Comparison of ENCODE assay signal across 26 cellular contexts in the genomic region with DNA sequence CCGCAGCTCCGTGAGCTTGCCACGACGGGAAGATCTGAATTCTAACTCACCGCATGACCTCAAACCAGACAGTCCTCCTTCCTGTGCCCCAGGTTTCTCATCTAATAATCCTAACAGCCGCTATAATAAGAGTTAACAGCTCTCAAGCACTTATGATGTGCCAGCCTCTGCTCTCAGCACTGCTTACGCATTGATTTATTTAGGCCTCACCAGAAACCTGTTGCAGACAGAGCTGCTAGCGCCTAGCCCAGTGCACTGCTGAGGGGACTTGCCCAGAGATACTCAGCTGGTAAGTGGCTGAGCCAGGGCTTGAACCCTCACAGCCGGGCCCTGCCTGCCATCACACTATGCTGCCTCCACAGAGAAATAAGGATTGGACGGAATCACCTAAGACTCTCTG. TPM values are rescaled to one million over a fixed set of nuclear protein-coding genes. Genes with fewer than 3 reads are reported as not detected.
DNase-seq lines count a peak whose midpoint lies in the region; TF ChIP-seq lines count a peak whose summit lies in the region.
"Had no signal": no experiment of that assay in that cellular context is flagged by ENCODE, and none has a peak within 500 bp of the region (broad histone marks: within the 10 kb centered on the region; RNA-seq: fewer than 3 reads in every experiment).

No MANE protein-coding gene starts in this region.

- H3K27me3 Mint-ChIP-seq in H9 (ENCODE audit: low read depth) = no peaks in the 10 kb centered on the region

- H3T11ph ChIP-seq in H9 (ENCODE audit: low read length) = no peak overlapping the region

- H3K23me2 ChIP-seq in H9 (ENCODE audit: insufficient read length, low read depth, low read length, poor library complexity, severe bottlenecking) = no peaks in the 10 kb centered on the region

- no peaks in the 10 kb centered on the region for H3K79me2 ChIP-seq in H9 (ENCODE audit: insufficient read depth, low read length)
- no peaks in the 10 kb centered on the region for H3K79me2 ChIP-seq in SK-N-SH (ENCODE audit: insufficient read depth)

- H3K79me1 ChIP-seq in H9 (ENCODE audit: insufficient read depth, low read depth, low read length, poor library complexity, severe bottlenecking) (no peaks in the 10 kb centered on the region), neuronal stem cell (ENCODE audit: low read depth, low read length) (no peaks in the 10 kb centered on the region)

- H3K4ac ChIP-seq in H9 (ENCODE audit: low read depth, low read length) (no peak overlapping the region), neuronal stem cell (ENCODE audit: low read length) (no peak overlapping the region)

- no peak overlapping the region for H2BK20ac ChIP-seq in H9 (ENCODE audit: low read depth, low read length, poor library complexity, severe bottlenecking)

- CTCF ChIA-PET in SK-N-SH (lab: Yijun Ruan, JAX) = interaction anchor here (2.0 kb wide), 1 partner anchor 53 kb away, joined by 6 read pairs; no protein-coding TSS in a partner anchor

- H3K4me1 ChIP-seq in H9 (ENCODE audit: insufficient read depth, low read length) (no peaks in the 10 kb centered on the region), neuronal stem cell (ENCODE audit: control insufficient read depth in 2 of 2, insufficient read depth in 1 of 2, low read depth in 1 of 2, low read length in 2 of 2) (no peaks in the 10 kb centered on the region), SK-N-SH (ENCODE audit: control insufficient read depth in 1 of 2, insufficient read depth in 2 of 2, low read depth in 1 of 2, low read length in 1 of 2) (peaks cover 0 to 4% of the 10 kb centered on the region in 2 experiments; a peak in 1 of 4 replicates)
- H3K4me1 ChIP-seq: SJCRH30 had no signal

- H4K20me1 ChIP-seq in H9 (ENCODE audit: control insufficient read depth, insufficient read depth, insufficient read length) (peaks cover 5% of the 10 kb centered on the region), SK-N-SH (ENCODE audit: insufficient read depth) (no peaks in the 10 kb centered on the region)

- H3K56ac ChIP-seq in H9 (ENCODE audit: insufficient read length, low read depth, low read length) = no peak overlapping the region

- H3K18ac ChIP-seq in H9 (ENCODE audit: insufficient read length, low read depth, low read length) (no peak overlapping the region), neuronal stem cell (ENCODE audit: low read length) (peak overlapping the region; percentile 56)

- H3F3A ChIP-seq in SK-N-SH (replicated peaks; ENCODE audit: insufficient read depth) = no peaks in the 10 kb centered on the region

- no peak overlapping the region for H3K9ac ChIP-seq in H9 (ENCODE audit: extremely low read depth, insufficient read length, low read length)
- H3K9ac ChIP-seq in neuronal stem cell (ENCODE audit: low read depth, low read length, poor library complexity) = no peak overlapping the region
- no peak overlapping the region for H3K9ac ChIP-seq in SK-N-SH

- H2AK5ac ChIP-seq in H9 (ENCODE audit: insufficient read length, low read length) (no peak overlapping the region), neuronal stem cell (ENCODE audit: low read depth, low read length) (no peak overlapping the region)

- H4K8ac ChIP-seq in H9 (replicated peaks; ENCODE audit: insufficient read length, low read depth, low read length) (no peak overlapping the region), neuronal stem cell (ENCODE audit: low read depth, low read length) (no peak overlapping the region)

- H2BK5ac ChIP-seq in H9 (ENCODE audit: insufficient read length, low read length) = no peak overlapping the region
- H2BK5ac ChIP-seq in neuronal stem cell (ENCODE audit: low read length) = no peak overlapping the region

- H3K4me2 ChIP-seq in H9 (ENCODE audit: insufficient read depth, insufficient read length, low read length) (no peak overlapping the region), neuronal stem cell (ENCODE audit: insufficient read depth, low read length, poor library complexity, severe bottlenecking) (no peak overlapping the region), SK-N-SH (no peak overlapping the region)

- H3K14ac ChIP-seq in H9 (ENCODE audit: insufficient read depth, low read length) = no peak overlapping the region
- no peak overlapping the region for H3K14ac ChIP-seq in neuronal stem cell (ENCODE audit: low read length)

- TF ChIP-seq RAD21 in SK-N-SH (IDR thresholded peaks at IDR 0.05; ENCODE audit: low read length) = no peak

- H2BK15ac ChIP-seq in H9 (ENCODE audit: low read depth, low read length) = no peak overlapping the region
- no peak overlapping the region for H2BK15ac ChIP-seq in neuronal stem cell (ENCODE audit: low read length)

- no peak overlapping the region for H4K5ac ChIP-seq in H9 (ENCODE audit: insufficient read length, low read depth, low read length)

- POLR2A ChIA-PET in SK-N-SH (lab: Yijun Ruan, JAX) = no interaction called here

- H3K36me3 ChIP-seq in neuronal stem cell (replicated peaks in 1 of 2; ENCODE audit: control insufficient read depth in 2 of 2, insufficient read depth in 2 of 2, low read length in 2 of 2) (no peaks in the 10 kb centered on the region), SK-N-SH (replicated peaks in 1 of 2; ENCODE audit: control insufficient read depth in 1 of 2, insufficient read depth in 2 of 2, low read length in 1 of 2) (no peaks in the 10 kb centered on the region)
- H3K36me3 ChIP-seq: SJCRH30 had no signal

- no peaks in the 10 kb centered on the region for H3K9me2 ChIP-seq in SK-N-SH

- H3K9me3 ChIP-seq in H9 (ENCODE audit: control insufficient read depth, low read depth, low read length) = no peaks in the 10 kb centered on the region
- no peaks in the 10 kb centered on the region for H3K9me3 ChIP-seq in neuronal stem cell (replicated peaks in 1 of 2; ENCODE audit: control insufficient read depth in 2 of 2, insufficient read depth in 1 of 2, low read depth in 1 of 2, low read length in 2 of 2)
- H3K9me3 ChIP-seq in SK-N-SH = no peaks in the 10 kb centered on the region
- H3K9me3 ChIP-seq: SJCRH30 had no signal

- TF ChIP-seq CTCF in H9 (conservative IDR thresholded peaks at IDR 0.05) (no peak), SK-N-SH (IDR thresholded peaks at IDR 0.05) (no peak)

- DNase-seq in NCI-H510A treated with DMSO at 0.1 percent for 48 hours (lab: John Stamatoyannopoulos, UW) = peak; percentile 50
- no peak for DNase-seq in NCI-H510A (lab: John Stamatoyannopoulos, UW)
- DNase-seq in H9 = no peak
- peak; percentile 46 for DNase-seq in NCI-H1436 (lab: John Stamatoyannopoulos, UW)
- no peak for DNase-seq in neuronal stem cell (ENCODE audit: low spot score)
- no peak for DNase-seq in inferior parietal cortex (ENCODE audit: extremely low spot score)
- DNase-seq in SK-N-SH = no peak
- DNase-seq: C1 segment of cervical spinal cord; CD4-positive, alpha-beta memory T cell; COR-L47; DND-41; H7; HFFc6; Kasumi-1; NCI-H1092 treated with DMSO at 0.1 percent for 48 hours; NCI-H1694; NCI-H2029 treated with DMSO at 0.1 percent for 48 hours; NCI-H226; NCI-H526; SJCRH30; T-helper 2 cell had no signal

- peaks cover 0 to 2% of the 10 kb centered on the region in 2 experiments; a peak in 1 of 5 replicates for H3K9me3 Mint-ChIP-seq in H9
- H3K9me3 Mint-ChIP-seq: CD4-positive, alpha-beta memory T cell; HFFc6 had no signal

- H3K4me3 ChIP-seq in neuronal stem cell (ENCODE audit: low read length in 2 of 2) (no peak overlapping the region), SK-N-SH (ENCODE audit: low read depth in 2 of 2, low read length in 1 of 2) (no peak overlapping the region)
- H3K4me3 ChIP-seq: K562, SJCRH30 had no signal

- H3K27me3 ChIP-seq in H9 (ENCODE audit: insufficient read depth, low read length) (no peaks in the 10 kb centered on the region), neuronal stem cell (ENCODE audit: control insufficient read depth in 3 of 3, insufficient read depth in 3 of 3, low read depth in 1 of 3, low read length in 3 of 3) (peaks cover 0 to 40% (median 0%) of the 10 kb centered on the region in 3 experiments), SK-N-SH (ENCODE audit: insufficient read depth) (peaks cover 19% of the 10 kb centered on the region)

- peaks cover 0 to 7% of the 10 kb centered on the region in 2 experiments; a peak in 3 of 4 replicates for H3K4me1 Mint-ChIP-seq in H9
- H3K4me1 Mint-ChIP-seq: CD4-positive, alpha-beta memory T cell had no signal

- H3K27ac Mint-ChIP-seq in H9 = peak overlapping the region in 2 of 3 experiments; percentile 6 to 89; a peak in 2 of 7 replicates
- H3K27ac Mint-ChIP-seq: HFFc6 had no signal

- H4K91ac ChIP-seq in H9 (ENCODE audit: insufficient read length, low read depth, low read length) = no peak overlapping the region
- H4K91ac ChIP-seq in neuronal stem cell (ENCODE audit: low read depth, low read length, poor library complexity) = no peak overlapping the region

- no peak overlapping the region for H3K4me3 Mint-ChIP-seq in H9
- H3K4me3 Mint-ChIP-seq: CD4-positive, alpha-beta memory T cell; HFFc6 had no signal

- H2BK120ac ChIP-seq in H9 (ENCODE audit: low read depth, low read length, poor library complexity, severe bottlenecking) (no peak overlapping the region), neuronal stem cell (ENCODE audit: low read depth, low read length) (no peak overlapping the region)

- H2AFZ ChIP-seq in H9 (ENCODE audit: low read length) = no peak overlapping the region
- H2AFZ ChIP-seq in neuronal stem cell (ENCODE audit: low read length) = no peak overlapping the region
- H2AFZ ChIP-seq in SK-N-SH (ENCODE audit: low read depth) = no peak overlapping the region

- WGBS in H9 (ENCODE audit: extremely low coverage, insufficient read length, low lambda C conversion rate) = no CpG with 5 or more reads among the region's 10 CpGs
- no CpG with 5 or more reads among the region's 10 CpGs for WGBS in neuronal stem cell (ENCODE audit: extremely low coverage in 2 of 2, insufficient read length in 2 of 2, insufficient replicate concordance in 1 of 2), 2 donors
- WGBS in SK-N-SH (ENCODE audit: low lambda C conversion rate) = 84% methylated on average over 9 of the region's 10 CpGs

- no peak overlapping the region for H3K27ac ChIP-seq in H9 (ENCODE audit: insufficient read length, low read depth, low read length)
- H3K27ac ChIP-seq in neuronal stem cell (replicated peaks; ENCODE audit: low read length) = no peak overlapping the region
- no peak overlapping the region for H3K27ac ChIP-seq in SK-N-SH (ENCODE audit: low read depth in 2 of 2, low read length in 1 of 2)
- H3K27ac ChIP-seq: SJCRH30 had no signal

- H3K23ac ChIP-seq in H9 (ENCODE audit: insufficient read length, low read depth, low read length) = no peak overlapping the region
- no peak overlapping the region for H3K23ac ChIP-seq in neuronal stem cell (ENCODE audit: low read depth, low read length, poor library complexity)

- no peaks in the 10 kb centered on the region for H3K36me3 Mint-ChIP-seq in H9 (ENCODE audit: insufficient read depth in 1 of 3, low read depth in 3 of 3)
- H3K36me3 Mint-ChIP-seq: CD4-positive, alpha-beta memory T cell had no signal

- no peak for TF ChIP-seq EP300 in SK-N-SH (IDR thresholded peaks at IDR 0.05; ENCODE audit: borderline replicate concordance in 1 of 2, low read depth in 1 of 2, low read length in 1 of 2)

- H2BK12ac ChIP-seq in H9 (ENCODE audit: insufficient read length, low read depth, low read length) = no peak overlapping the region
- H2BK12ac ChIP-seq in neuronal stem cell (ENCODE audit: low read length) = no peak overlapping the region

RNA-seq across cellular contexts. Expression of a gene that starts 37.7 kb away (rescaled TPM):
- 5.3 and 5.6 TPM in 2 replicates for total RNA-seq in H9 (2021)
- polyA plus RNA-seq in neuronal stem cell (2013, experiment 1 of 2) = 0.20 TPM
- 0.22 TPM for polyA plus RNA-seq in neuronal stem cell (2013, experiment 2 of 2)
- not detected in 2 replicates for polyA plus RNA-seq in SK-N-SH (2012; rRNA removed)
- not detected in 2 replicates for polyA plus RNA-seq in SK-N-SH (2012; cell fraction: cytosol; rRNA removed)
- 0.04 and 0.05 TPM in 2 replicates for polyA plus RNA-seq in SK-N-SH (2012; cell fraction: nucleus; rRNA removed)
- total RNA-seq: HepG2, HT1080, M059J, Right ventricle myocardium inferior had no signal
- polyA plus RNA-seq: CD4-positive, alpha-beta memory T cell; HepG2; K562 had no signal

Comparison
In these comparisons a context has a peak if more than half of its experiments do, and no peak if none do; other contexts are left out.
1. DNase-seq: peak in NCI-H510A treated with DMSO at 0.1 percent for 48 hours (single experiment) and NCI-H1436 (single experiment); none in NCI-H510A (single experiment), H9 (single experiment), neuronal stem cell (single experiment), inferior parietal cortex (single experiment) and SK-N-SH (single experiment).